9 cellular contexts compared by ENCODE assay signal in the genomic region with DNA sequence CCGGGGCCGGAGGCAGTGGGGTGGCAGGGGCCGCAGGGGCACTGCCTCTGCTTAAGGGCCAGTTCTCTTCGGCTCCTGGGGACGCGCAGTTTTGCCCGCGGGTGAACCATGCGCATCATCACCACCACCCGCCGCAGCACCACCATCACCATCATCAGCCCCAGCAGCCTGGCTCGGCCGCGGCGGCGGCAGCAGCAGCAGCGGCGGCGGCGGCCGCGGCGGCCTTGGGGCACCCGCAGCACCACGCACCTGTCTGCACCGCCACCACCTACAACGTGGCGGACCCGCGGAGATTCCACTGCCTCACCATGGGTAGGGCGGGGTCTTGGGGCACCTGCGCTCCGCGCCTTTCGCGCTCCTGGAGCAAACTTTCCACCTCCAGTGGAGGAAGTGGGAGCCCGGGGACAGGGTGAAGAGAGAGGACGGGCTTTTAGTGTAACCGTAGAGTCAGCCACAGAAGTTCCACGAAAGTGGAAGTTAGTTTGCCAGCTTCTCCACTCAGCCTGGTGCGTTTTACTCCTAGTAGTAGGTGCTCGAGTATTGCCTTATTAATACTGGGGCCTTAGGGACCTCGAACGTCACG. TPM values are rescaled to one million over a fixed set of nuclear protein-coding genes. Genes with fewer than 3 reads are reported as not detected.
DNase-seq lines count a peak whose midpoint lies in the region; ATAC-seq, FAIRE-seq and TF ChIP-seq lines count a peak whose summit lies in the region.
"Had no signal": no experiment of that assay in that cellular context is flagged by ENCODE, and none has a peak within 500 bp of the region (broad histone marks: within the 10 kb centered on the region; RNA-seq: fewer than 3 reads in every experiment).

No MANE protein-coding gene starts in this region.

- H3K4me1 Mint-ChIP-seq in T-cell = peaks cover 34 to 54% (median 44%) of the 10 kb centered on the region in 3 donors

- in situ Hi-C loops in gastrocnemius medialis (cut with MboI; ENCODE audit: low sequenced_read_pairs in 4 of 4) = no loop called here

- peaks cover 27 to 29% of the 10 kb centered on the region in 2 donors for H3K4me1 ChIP-seq in gastrocnemius medialis

- intact Hi-C loops in gastrocnemius medialis (cut with DNase I; ENCODE audit: low total_unique reads) = no loop called here

- no peak for TF ChIP-seq CTCF in GM12864 (IDR thresholded peaks at IDR 0.05; ENCODE audit: low read depth, low read length, missing control alignments)
- no peak for TF ChIP-seq CTCF in fibroblast of pulmonary artery (IDR thresholded peaks at IDR 0.05; ENCODE audit: low read length, missing control alignments)
- TF ChIP-seq CTCF in gastrocnemius medialis (IDR thresholded peaks at IDR 0.05 in 4 of 5, conservative IDR thresholded peaks at IDR 0.05 in 1 of 5) = no peak

- no peak overlapping the region for H3K27ac ChIP-seq in gastrocnemius medialis

- peak overlapping the region; percentile 13 for H3K4me3 ChIP-seq in GM12864 (ENCODE audit: low read depth, low read length)
- H3K4me3 ChIP-seq in fibroblast of pulmonary artery (replicated peaks; ENCODE audit: low read depth, low read length) = peak overlapping the region; percentile 48
- peak overlapping the region; percentile 34 to 59 (median 44) for H3K4me3 ChIP-seq in gastrocnemius medialis

- H3K27me3 ChIP-seq in gastrocnemius medialis = peaks cover 69 to 86% (median 81%) of the 10 kb centered on the region in 3 donors

- no peak for TF ChIP-seq POLR2A in gastrocnemius medialis (IDR thresholded peaks at IDR 0.05)

- POLR2A ChIA-PET in T-cell (lab: Charles Lee) (no interaction called here), HEK293T (lab: Yijun Ruan, JAX) (no interaction called here)

- CTCF ChIA-PET in T-cell (lab: Charles Lee) = no interaction called here
- CTCF ChIA-PET in HEK293T (lab: Yijun Ruan, JAX) = no interaction called here

- no peaks in the 10 kb centered on the region for H3K9me3 Mint-ChIP-seq in T-cell

- no peak for FAIRE-seq in frontal cortex (lab: Jason Lieb, UNC)

- no peaks in the 10 kb centered on the region for H3K9me3 ChIP-seq in gastrocnemius medialis

- ATAC-seq in T-cell (replicated peaks in 1 of 4) = peak; percentile 34 to 61 (median 48)
- ATAC-seq in gastrocnemius medialis = no peak
- no peak for ATAC-seq in HG02763 (IDR thresholded peaks at IDR 0.05; ENCODE audit: unreplicated experiment)
- ATAC-seq in HG03565 (IDR thresholded peaks at IDR 0.05; ENCODE audit: unreplicated experiment) = no peak

- H3K27ac Mint-ChIP-seq in T-cell = no peak overlapping the region

- no peaks in the 10 kb centered on the region for H3K36me3 Mint-ChIP-seq in T-cell

- no peaks in the 10 kb centered on the region for H3K36me3 ChIP-seq in gastrocnemius medialis

- peak overlapping the region; percentile 47 to 71 (median 61) for H3K4me3 Mint-ChIP-seq in T-cell

- peaks cover 75 to 90% of the 10 kb centered on the region in 2 donors for H3K27me3 Mint-ChIP-seq in T-cell

- DNase-seq in GM12864 (ENCODE audit: low read depth) (no peak), T-cell (peak in 2 of 34 experiments; percentile 15 to 37), fibroblast of pulmonary artery (ENCODE audit: low read depth) (no peak), gastrocnemius medialis (no peak), frontal cortex (ENCODE audit: low spot score in 2 of 2) (no peak), HEK293T (ENCODE audit: extremely low spot score) (no peak)

TF ChIP-seq in HEK293T, 16 proteins besides CTCF, POLR2A, EP300 and RAD21:
- TF ChIP-seq ELF4 (IDR thresholded peaks at IDR 0.05) (no peak), ZNF384 (IDR thresholded peaks at IDR 0.05) (no peak), L3MBTL2 (conservative IDR thresholded peaks at IDR 0.05) (no peak), SP1 (IDR thresholded peaks at IDR 0.05) (no peak), HDGF (IDR thresholded peaks at IDR 0.05; ENCODE audit: borderline replicate concordance) (no peak), BHLHE40 (IDR thresholded peaks at IDR 0.05; ENCODE audit: borderline replicate concordance) (no peak), FOXM1 (IDR thresholded peaks at IDR 0.05; ENCODE audit: borderline replicate concordance) (no peak), ARNT (IDR thresholded peaks at IDR 0.05) (no peak), SUZ12 (IDR thresholded peaks at IDR 0.05) (no peak), NFRKB (IDR thresholded peaks at IDR 0.05) (no peak), FOXK2 (IDR thresholded peaks at IDR 0.05) (no peak), CTBP1 (IDR thresholded peaks at IDR 0.05; ENCODE audit: borderline replicate concordance) (no peak), FOXA1 (IDR thresholded peaks at IDR 0.05) (no peak), TARDBP (IDR thresholded peaks at IDR 0.05) (no peak), LEF1 (IDR thresholded peaks at IDR 0.05; ENCODE audit: borderline replicate concordance) (no peak)
- TF ChIP-seq, protein P1, sequence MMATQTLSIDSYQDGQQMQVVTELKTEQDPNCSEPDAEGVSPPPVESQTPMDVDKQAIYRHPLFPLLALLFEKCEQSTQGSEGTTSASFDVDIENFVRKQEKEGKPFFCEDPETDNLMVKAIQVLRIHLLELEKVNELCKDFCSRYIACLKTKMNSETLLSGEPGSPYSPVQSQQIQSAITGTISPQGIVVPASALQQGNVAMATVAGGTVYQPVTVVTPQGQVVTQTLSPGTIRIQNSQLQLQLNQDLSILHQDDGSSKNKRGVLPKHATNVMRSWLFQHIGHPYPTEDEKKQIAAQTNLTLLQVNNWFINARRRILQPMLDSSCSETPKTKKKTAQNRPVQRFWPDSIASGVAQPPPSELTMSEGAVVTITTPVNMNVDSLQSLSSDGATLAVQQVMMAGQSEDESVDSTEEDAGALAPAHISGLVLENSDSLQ (IDR thresholded peaks at IDR 0.05) = no peak

RNA-seq across cellular contexts. Expression of a gene that starts 0.7 kb away (rescaled TPM):
- total RNA-seq in T-cell (not detected), gastrocnemius medialis (not detected), frontal cortex (3.3 TPM)
- total RNA-seq: pulmonary artery endothelial cell had no signal

RNA-seq across cellular contexts. Expression of a gene that starts 36.3 kb away (rescaled TPM):
- total RNA-seq in T-cell (10 to 100 TPM; 38.8 to 59.3 (median 40.5) TPM), gastrocnemius medialis (10 to 100 TPM; 11.9 to 18.6 (median 15.5) TPM), frontal cortex (49.7 TPM)

Comparison
In these comparisons a context has a peak if more than half of its experiments do, and no peak if none do; other contexts are left out.
1. ATAC-seq: peak in T-cell (4 of 4); none in gastrocnemius medialis (0 of 2), HG02763 (single experiment) and HG03565 (single experiment).
2. Peak in every context shown above with its lines, with median percentiles within 50 percentile points of each other: H3K4me3 ChIP-seq.